In genomic region chr5:108749130-108749861, GRCh38 we compare ENCODE assay signal across 8 cellular contexts. TPM values are rescaled to one million over a fixed set of nuclear protein-coding genes. Genes with fewer than 3 reads are reported as not detected.
DNase-seq lines count a peak whose midpoint lies in the region; ATAC-seq and TF ChIP-seq lines count a peak whose summit lies in the region.

No MANE protein-coding gene starts in this region.

- peak overlapping the region; percentile 69 for H3K27ac Mint-ChIP-seq in activated CD8-positive, alpha-beta memory T cell treated with anti-CD3 and anti-CD28 coated beads, Interleukin-2, amount 10 ng/mL, durations not matched to agents 7 days and 5 days

- no peaks in the 10 kb centered on the region for H3K9me3 ChIP-seq in HEK293 (ENCODE audit: control insufficient read depth, insufficient read depth, low read depth, low read length)
- no peaks in the 10 kb centered on the region for H3K9me3 ChIP-seq in gastroesophageal sphincter

- POLR2A ChIA-PET in HEK293 (lab: Yijun Ruan, JAX) = interaction anchor here (1.2 to 2.0 kb wide), 5 partner anchors 12 to 64 kb away, joined by 3 to 49 read pairs (median 7); no protein-coding TSS in a partner anchor

- no peak for TF ChIP-seq EP300 in gastroesophageal sphincter (IDR thresholded peaks at IDR 0.05)

- no peak for DNase-seq in activated CD8-positive, alpha-beta memory T cell treated with anti-CD3 and anti-CD28 coated beads, Interleukin-2, amount 10 ng/mL, durations not matched to agents 7 days and 5 days
- no peak for DNase-seq in activated CD8-positive, alpha-beta memory T cell treated with anti-CD3 and anti-CD28 coated beads for 24 hours
- DNase-seq in LNCaP clone FGC (ENCODE audit: low read depth) = no peak
- peak; percentile 33 for DNase-seq in activated T-cell treated with anti-CD3 and anti-CD28 coated beads, Interleukin-2, amount 50 U/mL, for 4 hours
- DNase-seq in omental fat pad (ENCODE audit: low spot score) = no peak
- no peak for DNase-seq in NCI-H187 treated with DMSO at 0.1 percent for 48 hours (lab: John Stamatoyannopoulos, UW)

- H3K27me3 ChIP-seq in gastroesophageal sphincter = no peaks in the 10 kb centered on the region

- no peaks in the 10 kb centered on the region for H3K36me3 ChIP-seq in HEK293 (ENCODE audit: control insufficient read depth in 2 of 2, insufficient read depth in 1 of 2, low read length in 2 of 2)
- H3K36me3 ChIP-seq in gastroesophageal sphincter = no peaks in the 10 kb centered on the region

- peak overlapping the region; percentile 68 for H3K4me3 ChIP-seq in HEK293 (ENCODE audit: low read depth, low read length)
- H3K4me3 ChIP-seq in LNCaP clone FGC (ENCODE audit: low read depth, low read length) = peak overlapping the region; percentile 59
- peak overlapping the region; percentile 86 to 87 for H3K4me3 ChIP-seq in gastroesophageal sphincter

- peaks cover 10% of the 10 kb centered on the region for H3K27me3 Mint-ChIP-seq in activated CD8-positive, alpha-beta memory T cell treated with anti-CD3 and anti-CD28 coated beads, Interleukin-2, amount 10 ng/mL, durations not matched to agents 7 days and 5 days
- H3K27me3 Mint-ChIP-seq in activated T-cell treated with anti-CD3 and anti-CD28 coated beads, Interleukin-2, amount 50 U/mL, for 4 hours (ENCODE audit: low read depth) = peaks cover 2% of the 10 kb centered on the region

- no peaks in the 10 kb centered on the region for H3K9me3 Mint-ChIP-seq in activated CD8-positive, alpha-beta memory T cell treated with anti-CD3 and anti-CD28 coated beads, Interleukin-2, amount 10 ng/mL, durations not matched to agents 7 days and 5 days (ENCODE audit: low read depth)
- H3K9me3 Mint-ChIP-seq in activated T-cell treated with anti-CD3 and anti-CD28 coated beads, Interleukin-2, amount 50 U/mL, for 4 hours = no peaks in the 10 kb centered on the region

- TF ChIP-seq POLR2A in gastroesophageal sphincter (IDR thresholded peaks at IDR 0.05) = no peak

- peak; percentile 29 for ATAC-seq in activated CD8-positive, alpha-beta memory T cell treated with anti-CD3 and anti-CD28 coated beads, Interleukin-2, amount 10 ng/mL, durations not matched to agents 7 days and 5 days
- ATAC-seq in activated T-cell treated with anti-CD3 and anti-CD28 coated beads, Interleukin-2, amount 50 U/mL, for 4 hours = peak; percentile 18 to 24
- ATAC-seq in gastroesophageal sphincter = peak; percentile 77
- peak; percentile 69 for ATAC-seq in omental fat pad (ENCODE audit: low FRiP score)

- peak overlapping the region; percentile 84 for H3K4me3 Mint-ChIP-seq in activated CD8-positive, alpha-beta memory T cell treated with anti-CD3 and anti-CD28 coated beads, Interleukin-2, amount 10 ng/mL, durations not matched to agents 7 days and 5 days
- H3K4me3 Mint-ChIP-seq in activated T-cell treated with anti-CD3 and anti-CD28 coated beads, Interleukin-2, amount 50 U/mL, for 4 hours = peak overlapping the region; percentile 88

- peak; percentile 54 for TF ChIP-seq CTCF in HEK293 (tag by site-specific recombination; IDR thresholded peaks at IDR 0.05)
- TF ChIP-seq CTCF in LNCaP clone FGC (IDR thresholded peaks at IDR 0.05; ENCODE audit: control insufficient read depth, extremely low read depth, insufficient read depth) = no peak
- TF ChIP-seq CTCF in gastroesophageal sphincter (IDR thresholded peaks at IDR 0.05) = no peak
- no peak for TF ChIP-seq CTCF in omental fat pad (IDR thresholded peaks at IDR 0.05)

- peaks cover 22% of the 10 kb centered on the region for H3K4me1 Mint-ChIP-seq in activated CD8-positive, alpha-beta memory T cell treated with anti-CD3 and anti-CD28 coated beads, Interleukin-2, amount 10 ng/mL, durations not matched to agents 7 days and 5 days
- peaks cover 24% of the 10 kb centered on the region for H3K4me1 Mint-ChIP-seq in activated T-cell treated with anti-CD3 and anti-CD28 coated beads, Interleukin-2, amount 50 U/mL, for 4 hours (ENCODE audit: low read depth)

- peaks cover 9% of the 10 kb centered on the region for H3K4me1 ChIP-seq in HEK293 (ENCODE audit: control insufficient read depth, insufficient read depth, low read length)
- peaks cover 0 to 62% (median 0%) of the 10 kb centered on the region in 3 donors for H3K4me1 ChIP-seq in gastroesophageal sphincter

- CTCF ChIA-PET in activated CD8-positive, alpha-beta memory T cell treated with anti-CD3 and anti-CD28 coated beads, Interleukin-2, amount 10 ng/mL, durations not matched to agents 7 days and 5 days (lab: Charles Lee) = interaction anchor here (1.3 to 1.6 kb wide), 2 partner anchors 21 kb away, joined by 4 read pairs; no protein-coding TSS in a partner anchor
- CTCF ChIA-PET in HEK293 (lab: Yijun Ruan, JAX) = no interaction called here

- H3K36me3 Mint-ChIP-seq in activated CD8-positive, alpha-beta memory T cell treated with anti-CD3 and anti-CD28 coated beads, Interleukin-2, amount 10 ng/mL, durations not matched to agents 7 days and 5 days = peaks cover 2% of the 10 kb centered on the region
- no peaks in the 10 kb centered on the region for H3K36me3 Mint-ChIP-seq in activated T-cell treated with anti-CD3 and anti-CD28 coated beads, Interleukin-2, amount 50 U/mL, for 4 hours (ENCODE audit: insufficient read depth)

- WGBS in gastroesophageal sphincter (ENCODE audit: low coverage in 1 of 2), 2 donors = 5 to 13% methylated on average over 4 to 8 of the region's 40 CpGs

- H3K27ac ChIP-seq in HEK293 (ENCODE audit: extremely low read depth, low read depth, low read length) = no peak overlapping the region; the same call in 1 of the 2 replicates
- peak overlapping the region; percentile 70 to 99 (median 98) for H3K27ac ChIP-seq in gastroesophageal sphincter

TF ChIP-seq in HEK293, 187 proteins besides CTCF, POLR2A, EP300 and RAD21 (continues in another document):
- TF ChIP-seq EGR2 (tag by site-specific recombination; IDR thresholded peaks at IDR 0.05; ENCODE audit: low read depth) (peak; percentile 85), ZBTB8A (tag by site-specific recombination; IDR thresholded peaks at IDR 0.05) (peak; percentile 97), KLF7 (tag by site-specific recombination; IDR thresholded peaks at IDR 0.05; ENCODE audit: borderline replicate concordance) (0 out of 2 replicates have a peak, but pooled peaks have one; percentile 2), KLF10 (tag by site-specific recombination; IDR thresholded peaks at IDR 0.05) (peak; percentile 58; the same call in 1 of the 2 replicates), ZNF639 (tag by site-specific recombination; IDR thresholded peaks at IDR 0.05) (peak; percentile 20; the same call in 1 of the 2 replicates), ZNF560 (tag by site-specific recombination; IDR thresholded peaks at IDR 0.05; ENCODE audit: borderline replicate concordance) (no peak), ZNF501 (tag by site-specific recombination; IDR thresholded peaks at IDR 0.05) (peak; percentile 77)
- TF ChIP-seq, protein P1, sequence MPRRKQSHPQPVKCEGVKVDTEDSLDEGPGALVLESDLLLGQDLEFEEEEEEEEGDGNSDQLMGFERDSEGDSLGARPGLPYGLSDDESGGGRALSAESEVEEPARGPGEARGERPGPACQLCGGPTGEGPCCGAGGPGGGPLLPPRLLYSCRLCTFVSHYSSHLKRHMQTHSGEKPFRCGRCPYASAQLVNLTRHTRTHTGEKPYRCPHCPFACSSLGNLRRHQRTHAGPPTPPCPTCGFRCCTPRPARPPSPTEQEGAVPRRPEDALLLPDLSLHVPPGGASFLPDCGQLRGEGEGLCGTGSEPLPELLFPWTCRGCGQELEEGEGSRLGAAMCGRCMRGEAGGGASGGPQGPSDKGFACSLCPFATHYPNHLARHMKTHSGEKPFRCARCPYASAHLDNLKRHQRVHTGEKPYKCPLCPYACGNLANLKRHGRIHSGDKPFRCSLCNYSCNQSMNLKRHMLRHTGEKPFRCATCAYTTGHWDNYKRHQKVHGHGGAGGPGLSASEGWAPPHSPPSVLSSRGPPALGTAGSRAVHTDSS (tag by site-specific recombination; IDR thresholded peaks at IDR 0.05) = peak; percentile 55

RNA-seq across cellular contexts. Expression of gene FER, which starts 1.6 kb away (rescaled TPM):
- total RNA-seq in activated CD8-positive, alpha-beta memory T cell treated with anti-CD3 and anti-CD28 coated beads, Interleukin-2, amount 10 ng/mL, durations not matched to agents 7 days and 5 days = 10 to 100 TPM in 1 of 2 experiments, 1 to 10 TPM in 1; 9.0 to 11.7 TPM
- 1 to 10 TPM; 5.1 to 7.4 (median 7.3) TPM for total RNA-seq in activated T-cell treated with anti-CD3 and anti-CD28 coated beads, Interleukin-2, amount 50 U/mL, for 4 hours
- 10 to 100 TPM; 23.2 to 45.3 (median 32.5) TPM for total RNA-seq in gastroesophageal sphincter
- 10 to 100 TPM; 25.2 to 33.1 (median 29.5) TPM for total RNA-seq in omental fat pad

Comparison
In these comparisons a context has a peak if more than half of its experiments do, and no peak if none do; other contexts are left out.
1. ATAC-seq: peak in every context shown above with its lines; median percentile 77 in gastroesophageal sphincter; 69 in omental fat pad; 29 in activated CD8-positive, alpha-beta memory T cell treated with anti-CD3 and anti-CD28 coated beads, Interleukin-2, amount 10 ng/mL, durations not matched to agents 7 days and 5 days; 21 in activated T-cell treated with anti-CD3 and anti-CD28 coated beads, Interleukin-2, amount 50 U/mL, for 4 hours.